Comparison of ENCODE assay signal across 11 cellular contexts in genomic region chr2:12071343-12071742, GRCh38.
DNase-seq lines count a peak whose midpoint lies in the region; ATAC-seq, FAIRE-seq and TF ChIP-seq lines count a peak whose summit lies in the region.
"Had no signal": no experiment of that assay in that cellular context is flagged by ENCODE, and none has a peak within 500 bp of the region (broad histone marks: within the 10 kb centered on the region; RNA-seq: fewer than 3 reads in every experiment).

No MANE protein-coding gene starts in this region.

- H3K4me3 Mint-ChIP-seq in IgD-negative memory B cell: peak overlapping the region in 1 of 4 donors; percentile 87

- no peaks in the 10 kb centered on the region for H3K36me3 Mint-ChIP-seq in IgD-negative memory B cell

- H3K27me3 ChIP-seq in BLaER1 treated with 17β-estradiol and CSF1 and Interleukin-3, amounts not matched to agents 10 nM and 100 nM: no peaks in the 10 kb centered on the region
- H3K27me3 ChIP-seq in osteoblast (ENCODE audit: insufficient read depth, low read length): no peaks in the 10 kb centered on the region

- no peak for TF ChIP-seq CTCF in osteoblast (IDR thresholded peaks at IDR 0.05; ENCODE audit: extremely low read depth, low read depth, low read length)

- no peak overlapping the region for H3K4me3 ChIP-seq in BLaER1 treated with 17β-estradiol and CSF1 and Interleukin-3, amounts not matched to agents 10 nM and 100 nM
- no peak overlapping the region for H3K4me3 ChIP-seq in osteoblast (ENCODE audit: insufficient read depth, low read length)

- peaks cover 1% of the 10 kb centered on the region for H3K27me3 Mint-ChIP-seq in IgD-negative memory B cell

- DNase-seq in GM19239 (ENCODE audit: insufficient read length, low spot score) (peak; percentile 24), ureter (ENCODE audit: low spot score) (no peak), RKO (ENCODE audit: low spot score) (no peak), osteoblast (ENCODE audit: insufficient read length, low spot score, missing footprints) (no peak), cardiac septum (ENCODE audit: low spot score) (no peak)
- DNase-seq: cerebellar nuclear complex, left ventricle myocardium superior had no signal

- peak; percentile 71 for ATAC-seq in HG02798 (IDR thresholded peaks at IDR 0.05; ENCODE audit: poor library complexity, unreplicated experiment)
- ATAC-seq: left ventricle myocardium superior had no signal

- H3K4me1 ChIP-seq in BLaER1 treated with 17β-estradiol and CSF1 and Interleukin-3, amounts not matched to agents 10 nM and 100 nM: peaks cover 22 to 32% (median 25%) of the 10 kb centered on the region in 10 experiments
- peaks cover 2% of the 10 kb centered on the region for H3K4me1 ChIP-seq in osteoblast (ENCODE audit: insufficient read depth, low read length)

- H3K27ac ChIP-seq in BLaER1 treated with 17β-estradiol and CSF1 and Interleukin-3, amounts not matched to agents 10 nM and 100 nM: peak overlapping the region in 1 of 11 experiments; percentile 47; a peak in 1 of 22 replicates
- H3K27ac ChIP-seq in osteoblast (ENCODE audit: low read depth, low read length): no peak overlapping the region

- H3K79me2 ChIP-seq in osteoblast (ENCODE audit: insufficient read depth, low read length): no peaks in the 10 kb centered on the region

- H3K4me2 ChIP-seq in BLaER1 treated with 17β-estradiol and CSF1 and Interleukin-3, amounts not matched to agents 10 nM and 100 nM: peak overlapping the region; percentile 23 to 69 (median 61)
- H3K4me2 ChIP-seq in osteoblast (ENCODE audit: insufficient read depth, low read length): no peak overlapping the region

- peaks cover 0 to 17% (median 0%) of the 10 kb centered on the region in 11 experiments; a peak in 4 of 22 replicates for H3K9me3 ChIP-seq in BLaER1 treated with 17β-estradiol and CSF1 and Interleukin-3, amounts not matched to agents 10 nM and 100 nM (replicated peaks in 1 of 11)
- H3K9me3 ChIP-seq in osteoblast (ENCODE audit: low read depth, low read length): no peaks in the 10 kb centered on the region

- peaks cover 39 to 48% (median 41%) of the 10 kb centered on the region in 3 donors for H3K4me1 Mint-ChIP-seq in IgD-negative memory B cell

- no peak overlapping the region for H2AFZ ChIP-seq in osteoblast (ENCODE audit: low read length)

- no peaks in the 10 kb centered on the region for H4K20me1 ChIP-seq in BLaER1 treated with 17β-estradiol and CSF1 and Interleukin-3, amounts not matched to agents 10 nM and 100 nM
- no peaks in the 10 kb centered on the region for H4K20me1 ChIP-seq in osteoblast (ENCODE audit: insufficient read depth, low read length)

- FAIRE-seq in GM19239 (lab: Jason Lieb, UNC): peak; percentile 78
- FAIRE-seq: frontal cortex had no signal

- peak overlapping the region; percentile 15 to 71 (median 46) for H3K27ac Mint-ChIP-seq in IgD-negative memory B cell

- H3K9ac ChIP-seq in BLaER1 treated with 17β-estradiol and CSF1 and Interleukin-3, amounts not matched to agents 10 nM and 100 nM: no peak overlapping the region

- H3K36me3 ChIP-seq in BLaER1 treated with 17β-estradiol and CSF1 and Interleukin-3, amounts not matched to agents 10 nM and 100 nM: no peaks in the 10 kb centered on the region
- no peaks in the 10 kb centered on the region for H3K36me3 ChIP-seq in osteoblast (ENCODE audit: insufficient read depth, low read length)

- H3K9me3 Mint-ChIP-seq in IgD-negative memory B cell: no peaks in the 10 kb centered on the region

- intact Hi-C loops in cardiac septum (cut with DNase I): no loop called here
